12 cellular contexts compared by ENCODE assay signal in genomic region chr10:119290301-119291036, GRCh38.
DNase-seq lines count a peak whose midpoint lies in the region; ATAC-seq and TF ChIP-seq lines count a peak whose summit lies in the region.
"Had no signal": no experiment of that assay in that cellular context is flagged by ENCODE, and none has a peak within 500 bp of the region (broad histone marks: within the 10 kb centered on the region; RNA-seq: fewer than 3 reads in every experiment).

No MANE protein-coding gene starts in this region.

- no peaks in the 10 kb centered on the region for H3K27me3 ChIP-seq in esophagus muscularis mucosa
- H3K27me3 ChIP-seq: ovary had no signal

- WGBS in esophagus muscularis mucosa = 65% methylated on average over 12 of the region's 12 CpGs

- peaks cover 55 to 82% (median 76%) of the 10 kb centered on the region in 4 donors for H3K4me1 ChIP-seq in esophagus muscularis mucosa

- no peak for TF ChIP-seq EP300 in esophagus muscularis mucosa (IDR thresholded peaks at IDR 0.05)

- H3K36me3 Mint-ChIP-seq in CD14-positive monocyte (no peaks in the 10 kb centered on the region), neural crest cell (ENCODE audit: low read depth) (no peaks in the 10 kb centered on the region)

- peaks cover 0 to 7% (median 0%) of the 10 kb centered on the region in 7 donors for H3K9me3 Mint-ChIP-seq in CD14-positive monocyte
- no peaks in the 10 kb centered on the region for H3K9me3 Mint-ChIP-seq in neural crest cell

- no peak overlapping the region for H3K4me3 ChIP-seq in esophagus muscularis mucosa
- H3K4me3 ChIP-seq: ovary had no signal

- TF ChIP-seq CTCF in CD14-positive monocyte (IDR thresholded peaks at IDR 0.05) (no peak), esophagus muscularis mucosa (IDR thresholded peaks at IDR 0.05) (peak in 1 of 3 experiments; percentile 13), neural crest cell (conservative IDR thresholded peaks at IDR 0.05) (no peak)

- H3K27me3 Mint-ChIP-seq in CD14-positive monocyte (ENCODE audit: low read depth in 3 of 3) (peaks cover 0 to 9% (median 3%) of the 10 kb centered on the region in 3 donors), neural crest cell (ENCODE audit: low read depth) (peaks cover 3% of the 10 kb centered on the region)

- peak overlapping the region in 1 of 2 donors; percentile 18 for H3K4me3 Mint-ChIP-seq in CD14-positive monocyte
- no peak overlapping the region for H3K4me3 Mint-ChIP-seq in neural crest cell

- no peak for ATAC-seq in GM18505 (IDR thresholded peaks at IDR 0.05; ENCODE audit: unreplicated experiment)

- no peaks in the 10 kb centered on the region for H3K9me3 ChIP-seq in esophagus muscularis mucosa
- H3K9me3 ChIP-seq: ovary had no signal

- no peaks in the 10 kb centered on the region for H3K36me3 ChIP-seq in esophagus muscularis mucosa
- H3K36me3 ChIP-seq: ovary had no signal

- H3K27ac ChIP-seq in esophagus muscularis mucosa (replicated peaks in 1 of 4) = peak overlapping the region; percentile 42 to 64 (median 48)

- peaks cover 25% of the 10 kb centered on the region for H3K4me1 Mint-ChIP-seq in CD14-positive monocyte
- peaks cover 46% of the 10 kb centered on the region for H3K4me1 Mint-ChIP-seq in neural crest cell

- TF ChIP-seq POLR2A in esophagus muscularis mucosa (IDR thresholded peaks at IDR 0.05; ENCODE audit: low read depth) (no peak), GM18505 (IDR thresholded peaks at IDR 0.05; ENCODE audit: borderline replicate concordance, extremely low read depth, insufficient read depth, insufficient read length) (no peak)

- DNase-seq in CD14-positive monocyte (ENCODE audit: low spot score) (no peak), HT1080 (ENCODE audit: low read depth) (peak; percentile 30), esophagus muscularis mucosa (ENCODE audit: extremely low spot score) (no peak), neural crest cell (ENCODE audit: low read depth, low spot score) (no peak), iPS-NIHi11 (ENCODE audit: low spot score) (no peak), epidermal melanocyte (ENCODE audit: insufficient read length, low spot score) (no peak), NAMALWA (ENCODE audit: low spot score) (no peak)
- DNase-seq: activated gamma-delta T cell treated with Interleukin-2 at 50 U/mL for 16 hours, foreskin melanocyte, NCI-H1694, ovary had no signal

- H3K27ac Mint-ChIP-seq in CD14-positive monocyte (peak overlapping the region in 4 of 7 donors; percentile 16 to 67 (median 38)), neural crest cell (ENCODE audit: unreplicated experiment) (peak overlapping the region; percentile 24)

- intact Hi-C loops in CD14-positive monocyte (cut with micrococcal nuclease) (no loop called here), esophagus muscularis mucosa (cut with DNase I) (no loop called here)
